14 cellular contexts compared by ENCODE assay signal in genomic region chr5:120252839-120253238, GRCh38.
DNase-seq lines count a peak whose midpoint lies in the region; ATAC-seq and TF ChIP-seq lines count a peak whose summit lies in the region.
"Had no signal": no experiment of that assay in that cellular context is flagged by ENCODE, and none has a peak within 500 bp of the region (broad histone marks: within the 10 kb centered on the region; RNA-seq: fewer than 3 reads in every experiment).

No MANE protein-coding gene starts in this region.

- H3K4me1 ChIP-seq in spleen = no peaks in the 10 kb centered on the region

- no peak overlapping the region for H3K4me3 ChIP-seq in spleen
- H3K4me3 ChIP-seq: GM23338, heart right ventricle had no signal

- intact Hi-C loops in spleen (cut with DNase I; ENCODE audit: low total_unique reads) = no loop called here

- H3K27me3 ChIP-seq in spleen (replicated peaks in 1 of 7) = no peaks in the 10 kb centered on the region
- H3K27me3 ChIP-seq: heart right ventricle had no signal

- no peaks in the 10 kb centered on the region for H3K9me3 ChIP-seq in spleen
- H3K9me3 ChIP-seq: heart right ventricle had no signal

- 77 to 89% (median 85%) methylated on average over 3 of the region's 3 CpGs for WGBS in spleen, 5 donors

- no peak overlapping the region for H3K27ac ChIP-seq in spleen
- H3K27ac ChIP-seq: heart right ventricle had no signal

- TF ChIP-seq CTCF in spleen (IDR thresholded peaks at IDR 0.05 in 8 of 11, conservative IDR thresholded peaks at IDR 0.05 in 3 of 11) = no peak

- no peaks in the 10 kb centered on the region for H3K36me3 ChIP-seq in spleen
- H3K36me3 ChIP-seq: heart right ventricle had no signal

- no peak for TF ChIP-seq POLR2A in spleen (IDR thresholded peaks at IDR 0.05)

- DNase-seq in A172 (ENCODE audit: low spot score) (peak; percentile 72), HCEC 1CT (peak; percentile 27), NCI-H510A (lab: John Stamatoyannopoulos, UW) (peak; percentile 12), astrocyte of the hippocampus (ENCODE audit: low read depth, low spot score) (peak; percentile 37), ecto neural progenitor cell (ENCODE audit: low spot score) (no peak), spleen (no peak), cerebellar nuclear complex (lab: John Stamatoyannopoulos, UW) (no peak)
- DNase-seq: activated CD4-positive, alpha-beta T cell treated with anti-CD3 and anti-CD28 coated beads, Interleukin-2, amount 50 U/mL, for 4 hours; aorta; heart right ventricle; naive thymus-derived CD4-positive, alpha-beta T cell had no signal

- no peak for ATAC-seq in HG03097 (IDR thresholded peaks at IDR 0.05; ENCODE audit: low FRiP score, unreplicated experiment)
- ATAC-seq: GM23338; heart right ventricle; left lobe of liver; naive thymus-derived CD4-positive, alpha-beta T cell had no signal

Comparison
In these comparisons a context has a peak if more than half of its experiments do, and no peak if none do; other contexts are left out.
1. DNase-seq: peak in A172 (single experiment), HCEC 1CT (single experiment), NCI-H510A (single experiment) and astrocyte of the hippocampus (single experiment); none in ecto neural progenitor cell (single experiment), spleen (single experiment) and cerebellar nuclear complex (0 of 2).